ENCODE assay signal across 13 cellular contexts in genomic region chr20:2984028-2984501, GRCh38. TPM values are rescaled to one million over a fixed set of nuclear protein-coding genes. Genes with fewer than 3 reads are reported as not detected.
DNase-seq lines count a peak whose midpoint lies in the region; ATAC-seq and TF ChIP-seq lines count a peak whose summit lies in the region.
"Had no signal": no experiment of that assay in that cellular context is flagged by ENCODE, and none has a peak within 500 bp of the region (broad histone marks: within the 10 kb centered on the region; RNA-seq: fewer than 3 reads in every experiment).

No MANE protein-coding gene starts in this region.

- WGBS in aorta, 2 donors, result 94 to 95% methylated on average over 4 of the region's 4 CpGs

- H3K27ac ChIP-seq in MM.1S (ENCODE audit: low read length) (peak overlapping the region; percentile 38; the same call in 1 of the 2 replicates), aorta (ENCODE audit: low read depth in 1 of 2, low read length in 2 of 2) (no peak overlapping the region)

- H3K9me3 Mint-ChIP-seq in natural killer cell treated with Interleukin-12 subunit alpha and Interleukin-12 subunit beta and Interleukin-15 and Interleukin-18, amount 100 ng/mL, for 72 hours, result no peaks in the 10 kb centered on the region
- H3K9me3 Mint-ChIP-seq: naive thymus-derived CD8-positive, alpha-beta T cell; T-cell had no signal

- H3K27me3 Mint-ChIP-seq in natural killer cell treated with Interleukin-12 subunit alpha and Interleukin-12 subunit beta and Interleukin-15 and Interleukin-18, amount 100 ng/mL, for 72 hours, result no peaks in the 10 kb centered on the region
- H3K27me3 Mint-ChIP-seq: naive thymus-derived CD8-positive, alpha-beta T cell; T-cell had no signal

- TF ChIP-seq CTCF in MM.1S (IDR thresholded peaks at IDR 0.05; ENCODE audit: low read length), result no peak

- peaks cover 14 to 17% of the 10 kb centered on the region in 2 donors for H3K4me1 Mint-ChIP-seq in natural killer cell treated with Interleukin-12 subunit alpha and Interleukin-12 subunit beta and Interleukin-15 and Interleukin-18, amount 100 ng/mL, for 72 hours (ENCODE audit: low read depth in 2 of 2)

- peaks cover 4% of the 10 kb centered on the region; the same call in 1 of the 2 replicates for H3K36me3 ChIP-seq in MM.1S (replicated peaks; ENCODE audit: insufficient read depth, low read length)
- peaks cover 6 to 10% of the 10 kb centered on the region in 2 donors for H3K36me3 ChIP-seq in aorta (ENCODE audit: control insufficient read depth in 1 of 2, insufficient read depth in 2 of 2, low read length in 1 of 2)

- H4K20me1 ChIP-seq in MM.1S (ENCODE audit: insufficient read depth, low read length), result peaks cover 5% of the 10 kb centered on the region; the same call in 1 of the 2 replicates

- H3K36me3 Mint-ChIP-seq in natural killer cell treated with Interleukin-12 subunit alpha and Interleukin-12 subunit beta and Interleukin-15 and Interleukin-18, amount 100 ng/mL, for 72 hours, result peaks cover 16% of the 10 kb centered on the region

- no peak overlapping the region for H3K27ac Mint-ChIP-seq in natural killer cell treated with Interleukin-12 subunit alpha and Interleukin-12 subunit beta and Interleukin-15 and Interleukin-18, amount 100 ng/mL, for 72 hours
- H3K27ac Mint-ChIP-seq: naive thymus-derived CD8-positive, alpha-beta T cell; T-cell had no signal

- H3K4me1 ChIP-seq in MM.1S (ENCODE audit: low read length) (peaks cover 17% of the 10 kb centered on the region), aorta (ENCODE audit: control insufficient read depth in 1 of 2, insufficient read depth in 2 of 2, low read length in 2 of 2) (no peaks in the 10 kb centered on the region)

- DNase-seq in MM.1S (peak; percentile 55), aorta (no peak)
- DNase-seq in natural killer cell treated with Interleukin-12 subunit alpha and Interleukin-12 subunit beta and Interleukin-15 and Interleukin-18, amount 100 ng/mL, for 72 hours (ENCODE audit: low spot score), result no peak
- DNase-seq in effector CD8-positive, alpha-beta T cell (lab: John Stamatoyannopoulos, UW), result no peak
- DNase-seq: glutamatergic neuron; naive thymus-derived CD8-positive, alpha-beta T cell; NCI-H2227 treated with DMSO at 0.1 percent for 48 hours; substantia nigra; T-cell had no signal

- H3F3A ChIP-seq in MM.1S (ENCODE audit: insufficient read depth, low read length), result peaks cover 10% of the 10 kb centered on the region; the same call in 1 of the 2 replicates

- H3K9me3 ChIP-seq in MM.1S (replicated peaks; ENCODE audit: insufficient read depth, low read length), result no peaks in the 10 kb centered on the region
- no peaks in the 10 kb centered on the region for H3K9me3 ChIP-seq in aorta (ENCODE audit: control insufficient read depth, low read length)

- peaks cover 21% of the 10 kb centered on the region for H3K79me2 ChIP-seq in MM.1S (ENCODE audit: low read length)

- peak overlapping the region; percentile 7; the same call in 1 of the 2 replicates for H3K9ac ChIP-seq in MM.1S (ENCODE audit: low read length)

- H3K27me3 ChIP-seq in MM.1S (replicated peaks; ENCODE audit: insufficient read depth, low read length) (no peaks in the 10 kb centered on the region), aorta (ENCODE audit: control insufficient read depth in 1 of 2, insufficient read depth in 2 of 2, low read length in 1 of 2) (no peaks in the 10 kb centered on the region)

- intact Hi-C loops in aorta (cut with DNase I), result no loop called here

- H3K4me3 ChIP-seq in MM.1S (ENCODE audit: low read length) (peak overlapping the region; percentile 22; the same call in 1 of the 2 replicates), aorta (ENCODE audit: low read length in 2 of 2) (no peak overlapping the region)

- H3K4me3 Mint-ChIP-seq in natural killer cell treated with Interleukin-12 subunit alpha and Interleukin-12 subunit beta and Interleukin-15 and Interleukin-18, amount 100 ng/mL, for 72 hours, result no peak overlapping the region
- H3K4me3 Mint-ChIP-seq: naive thymus-derived CD8-positive, alpha-beta T cell; T-cell had no signal

- no peak overlapping the region for H2AFZ ChIP-seq in MM.1S (ENCODE audit: low read length)

- ATAC-seq in GM18511 (IDR thresholded peaks at IDR 0.05; ENCODE audit: unreplicated experiment) (peak; percentile 75), GM21390 (IDR thresholded peaks at IDR 0.05; ENCODE audit: unreplicated experiment) (peak; percentile 69), HG03439 (IDR thresholded peaks at IDR 0.05; ENCODE audit: unreplicated experiment) (no peak), aorta (ENCODE audit: low FRiP score) (no peak)
- peak; percentile 74 to 89 for ATAC-seq in natural killer cell treated with Interleukin-12 subunit alpha and Interleukin-12 subunit beta and Interleukin-15 and Interleukin-18, amount 100 ng/mL, for 72 hours
- ATAC-seq: naive thymus-derived CD8-positive, alpha-beta T cell had no signal

- peak overlapping the region; percentile 50 for H3K4me2 ChIP-seq in MM.1S (ENCODE audit: low read depth, low read length)

- H3K9me2 ChIP-seq in MM.1S (replicated peaks; ENCODE audit: insufficient read depth, low read length), result no peaks in the 10 kb centered on the region

RNA-seq across cellular contexts. Expression of gene GNRH2, which starts 59.4 kb away (rescaled TPM):
- total RNA-seq in natural killer cell treated with Interleukin-12 subunit alpha and Interleukin-12 subunit beta and Interleukin-15 and Interleukin-18, amount 100 ng/mL, for 72 hours, result 1 to 10 TPM; 2.1 to 3.2 TPM
- under 1 TPM in 1 of 2 donors, not detected in 1; 0.49 TPM for total RNA-seq in aorta
- polyA plus RNA-seq in aorta, result under 1 TPM in 1 of 2 donors, not detected in 1; 0.69 TPM
- total RNA-seq: Daoy had no signal
- polyA plus RNA-seq: naive thymus-derived CD8-positive, alpha-beta T cell had no signal

Comparison
In these comparisons a context has a peak if more than half of its experiments do, and no peak if none do; other contexts are left out.
1. ATAC-seq: peak in GM18511 (single experiment), GM21390 (single experiment) and natural killer cell treated with Interleukin-12 subunit alpha and Interleukin-12 subunit beta and Interleukin-15 and Interleukin-18, amount 100 ng/mL, for 72 hours (2 of 2); none in HG03439 (single experiment) and aorta (single experiment).